14 cellular contexts compared by ENCODE assay signal in genomic region chr5:154385236-154385512, GRCh38.
DNase-seq lines count a peak whose midpoint lies in the region; ATAC-seq and TF ChIP-seq lines count a peak whose summit lies in the region.
"Had no signal": no experiment of that assay in that cellular context is flagged by ENCODE, and none has a peak within 500 bp of the region (broad histone marks: within the 10 kb centered on the region; RNA-seq: fewer than 3 reads in every experiment).

No MANE protein-coding gene starts in this region.

- POLR2A ChIA-PET in activated CD4-positive, alpha-beta T cell treated with anti-CD3 and anti-CD28 coated beads, Interleukin-2, amount 10 ng/mL, durations not matched to agents 7 days and 5 days (lab: Charles Lee): no interaction called here

- CTCF ChIA-PET in activated CD4-positive, alpha-beta T cell treated with anti-CD3 and anti-CD28 coated beads, Interleukin-2, amount 10 ng/mL, durations not matched to agents 7 days and 5 days (lab: Charles Lee): no interaction called here

- no peak for DNase-seq in activated CD4-positive, alpha-beta T cell treated with anti-CD3 and anti-CD28 coated beads, Interleukin-2, amount 10 ng/mL, durations not matched to agents 7 days and 5 days
- no peak for DNase-seq in activated CD4-positive, alpha-beta T cell treated with anti-CD3 and anti-CD28 coated beads for 4 hours
- DNase-seq in HFFc6 (no peak), T-helper 17 cell (no peak), osteocyte (ENCODE audit: extremely low spot score, unreplicated experiment) (no peak), NCI-H187 treated with DMSO at 0.1 percent for 48 hours (lab: John Stamatoyannopoulos, UW) (no peak), SIG-M5 (lab: John Stamatoyannopoulos, UW) (no peak)
- DNase-seq: DMS153; effector memory CD4-positive, alpha-beta T cell; heart left ventricle; NCI-H2171 treated with DMSO at 0.1 percent for 48 hours; stimulated activated CD4-positive, alpha-beta T cell treated with anti-CD3 and anti-CD28 coated beads, Interleukin-4, amount 100 ng/mL, for 24 hours; T-helper 9 cell had no signal

- no peak overlapping the region for H3K4me3 Mint-ChIP-seq in activated CD4-positive, alpha-beta T cell treated with anti-CD3 and anti-CD28 coated beads, Interleukin-2, amount 10 ng/mL, durations not matched to agents 7 days and 5 days
- H3K4me3 Mint-ChIP-seq in HFFc6 (no peak overlapping the region), T-helper 17 cell (peak overlapping the region; percentile 64), osteocyte (ENCODE audit: unreplicated experiment) (no peak overlapping the region)

- peak; percentile 65 for ATAC-seq in T-helper 17 cell
- no peak for ATAC-seq in HG02981 (IDR thresholded peaks at IDR 0.05; ENCODE audit: unreplicated experiment)

- peaks cover 18% of the 10 kb centered on the region for H3K4me1 Mint-ChIP-seq in activated CD4-positive, alpha-beta T cell treated with anti-CD3 and anti-CD28 coated beads, Interleukin-2, amount 10 ng/mL, durations not matched to agents 7 days and 5 days
- H3K4me1 Mint-ChIP-seq in HFFc6 (ENCODE audit: low read depth) (peaks cover 7% of the 10 kb centered on the region), T-helper 17 cell (peaks cover 3% of the 10 kb centered on the region), osteocyte (ENCODE audit: unreplicated experiment) (peaks cover 22% of the 10 kb centered on the region)

- H3K36me3 Mint-ChIP-seq in activated CD4-positive, alpha-beta T cell treated with anti-CD3 and anti-CD28 coated beads, Interleukin-2, amount 10 ng/mL, durations not matched to agents 7 days and 5 days (ENCODE audit: low read depth): peaks cover 42% of the 10 kb centered on the region
- peaks cover 34% of the 10 kb centered on the region for H3K36me3 Mint-ChIP-seq in HFFc6 (ENCODE audit: low read depth)
- peaks cover 15% of the 10 kb centered on the region for H3K36me3 Mint-ChIP-seq in T-helper 17 cell (ENCODE audit: low read depth)
- peaks cover 44% of the 10 kb centered on the region for H3K36me3 Mint-ChIP-seq in osteocyte (ENCODE audit: unreplicated experiment)

- peak overlapping the region; percentile 17 for H3K27ac Mint-ChIP-seq in activated CD4-positive, alpha-beta T cell treated with anti-CD3 and anti-CD28 coated beads, Interleukin-2, amount 10 ng/mL, durations not matched to agents 7 days and 5 days
- H3K27ac Mint-ChIP-seq in HFFc6: peak overlapping the region; percentile 9; the same call in 1 of the 2 replicates
- H3K27ac Mint-ChIP-seq in T-helper 17 cell: peak overlapping the region; percentile 91
- peak overlapping the region; percentile 36 for H3K27ac Mint-ChIP-seq in osteocyte (ENCODE audit: unreplicated experiment)

- TF ChIP-seq CTCF in HFFc6 (IDR thresholded peaks at IDR 0.05): no peak
- TF ChIP-seq CTCF in osteocyte (IDR thresholded peaks at IDR 0.05): no peak

- no peaks in the 10 kb centered on the region for H3K9me3 ChIP-seq in T-helper 17 cell (ENCODE audit: control insufficient read depth, low read length, poor library complexity, severe bottlenecking)
- H3K9me3 ChIP-seq: heart left ventricle had no signal

- peaks cover 8% of the 10 kb centered on the region for H3K9me3 Mint-ChIP-seq in activated CD4-positive, alpha-beta T cell treated with anti-CD3 and anti-CD28 coated beads, Interleukin-2, amount 10 ng/mL, durations not matched to agents 7 days and 5 days
- H3K9me3 Mint-ChIP-seq in HFFc6: no peaks in the 10 kb centered on the region
- H3K9me3 Mint-ChIP-seq in osteocyte (ENCODE audit: unreplicated experiment): no peaks in the 10 kb centered on the region

- H3K27me3 Mint-ChIP-seq in activated CD4-positive, alpha-beta T cell treated with anti-CD3 and anti-CD28 coated beads, Interleukin-2, amount 10 ng/mL, durations not matched to agents 7 days and 5 days: no peaks in the 10 kb centered on the region
- H3K27me3 Mint-ChIP-seq in HFFc6 (ENCODE audit: insufficient read depth) (peaks cover 3% of the 10 kb centered on the region; the same call in 1 of the 2 replicates), T-helper 17 cell (no peaks in the 10 kb centered on the region), osteocyte (ENCODE audit: unreplicated experiment) (no peaks in the 10 kb centered on the region)

Comparison
In these comparisons a context has a peak if more than half of its experiments do, and no peak if none do; other contexts are left out.
1. H3K27ac Mint-ChIP-seq: peak in every context shown above with its lines; median percentile 91 in T-helper 17 cell; 36 in osteocyte; 17 in activated CD4-positive, alpha-beta T cell treated with anti-CD3 and anti-CD28 coated beads, Interleukin-2, amount 10 ng/mL, durations not matched to agents 7 days and 5 days; 9 in HFFc6.